Comparison of ENCODE assay signal across 4 cellular contexts in the genomic region with DNA sequence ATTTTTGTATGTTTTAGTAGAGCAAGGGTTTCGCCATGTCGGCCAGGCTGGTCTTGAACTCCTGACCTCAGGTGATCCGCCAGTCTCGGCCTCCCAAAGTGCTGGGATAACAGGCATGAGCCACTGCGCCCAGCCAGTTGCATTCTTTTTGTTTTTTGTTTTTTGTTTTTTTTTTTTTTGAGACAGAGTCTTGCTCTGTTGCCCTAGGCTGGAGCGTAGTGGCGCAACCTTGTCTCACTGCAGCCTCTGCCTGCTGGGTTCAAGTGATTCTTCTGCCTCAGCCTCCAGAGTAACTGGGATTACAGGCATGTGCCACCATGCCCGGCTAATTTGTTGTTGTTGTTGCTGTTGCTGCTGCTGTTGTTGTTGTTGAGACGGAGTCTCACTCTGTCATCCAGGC. TPM values are rescaled to one million over a fixed set of nuclear protein-coding genes. Genes with fewer than 3 reads are reported as not detected.
"Had no signal": no experiment of that assay in that cellular context is flagged by ENCODE, and none has a peak within 500 bp of the region (broad histone marks: within the 10 kb centered on the region; RNA-seq: fewer than 3 reads in every experiment).

No MANE protein-coding gene starts in this region.

RNA-seq across cellular contexts. Expression of a gene that starts 29.4 kb away (rescaled TPM):
- total RNA-seq: LHCN-M2, M059J, MCF 10A, NCI-H460 had no signal
